ENCODE assay signal across 1 cellular context in the genomic region with DNA sequence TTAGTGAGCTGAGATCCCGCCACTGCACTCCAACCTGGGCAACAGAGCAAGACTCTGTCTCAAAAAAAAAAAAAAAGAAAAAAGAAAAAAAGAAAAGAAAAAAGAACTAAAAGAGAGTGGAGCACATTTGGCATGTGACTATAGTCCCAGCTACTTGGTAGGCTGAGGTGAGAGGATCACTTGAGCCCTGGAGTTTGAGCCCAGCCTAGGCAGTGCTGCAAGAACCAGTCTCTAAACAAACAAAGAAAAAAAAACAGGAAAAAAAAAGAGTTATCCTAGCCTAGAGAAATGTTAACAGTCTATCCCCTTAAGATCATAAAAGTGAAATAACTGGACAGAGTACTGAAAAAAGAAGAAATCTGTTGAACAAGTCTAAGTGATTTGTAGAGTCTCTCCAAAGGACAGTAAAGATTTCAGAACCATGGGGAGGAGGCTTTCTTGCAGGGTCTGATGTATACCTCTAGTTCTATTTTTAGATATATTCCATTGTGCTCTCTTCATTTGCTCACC.
A peak's percentile ranks its signal among the peaks of the same experiment; 100 is the strongest.
TF ChIP-seq lines count a peak whose summit lies in the region.

No MANE protein-coding gene starts in this region.

TF ChIP-seq in HepG2, 621 proteins besides CTCF, POLR2A, EP300 and RAD21 (continued from another document and continues in another):
- TF ChIP-seq, protein P1, sequence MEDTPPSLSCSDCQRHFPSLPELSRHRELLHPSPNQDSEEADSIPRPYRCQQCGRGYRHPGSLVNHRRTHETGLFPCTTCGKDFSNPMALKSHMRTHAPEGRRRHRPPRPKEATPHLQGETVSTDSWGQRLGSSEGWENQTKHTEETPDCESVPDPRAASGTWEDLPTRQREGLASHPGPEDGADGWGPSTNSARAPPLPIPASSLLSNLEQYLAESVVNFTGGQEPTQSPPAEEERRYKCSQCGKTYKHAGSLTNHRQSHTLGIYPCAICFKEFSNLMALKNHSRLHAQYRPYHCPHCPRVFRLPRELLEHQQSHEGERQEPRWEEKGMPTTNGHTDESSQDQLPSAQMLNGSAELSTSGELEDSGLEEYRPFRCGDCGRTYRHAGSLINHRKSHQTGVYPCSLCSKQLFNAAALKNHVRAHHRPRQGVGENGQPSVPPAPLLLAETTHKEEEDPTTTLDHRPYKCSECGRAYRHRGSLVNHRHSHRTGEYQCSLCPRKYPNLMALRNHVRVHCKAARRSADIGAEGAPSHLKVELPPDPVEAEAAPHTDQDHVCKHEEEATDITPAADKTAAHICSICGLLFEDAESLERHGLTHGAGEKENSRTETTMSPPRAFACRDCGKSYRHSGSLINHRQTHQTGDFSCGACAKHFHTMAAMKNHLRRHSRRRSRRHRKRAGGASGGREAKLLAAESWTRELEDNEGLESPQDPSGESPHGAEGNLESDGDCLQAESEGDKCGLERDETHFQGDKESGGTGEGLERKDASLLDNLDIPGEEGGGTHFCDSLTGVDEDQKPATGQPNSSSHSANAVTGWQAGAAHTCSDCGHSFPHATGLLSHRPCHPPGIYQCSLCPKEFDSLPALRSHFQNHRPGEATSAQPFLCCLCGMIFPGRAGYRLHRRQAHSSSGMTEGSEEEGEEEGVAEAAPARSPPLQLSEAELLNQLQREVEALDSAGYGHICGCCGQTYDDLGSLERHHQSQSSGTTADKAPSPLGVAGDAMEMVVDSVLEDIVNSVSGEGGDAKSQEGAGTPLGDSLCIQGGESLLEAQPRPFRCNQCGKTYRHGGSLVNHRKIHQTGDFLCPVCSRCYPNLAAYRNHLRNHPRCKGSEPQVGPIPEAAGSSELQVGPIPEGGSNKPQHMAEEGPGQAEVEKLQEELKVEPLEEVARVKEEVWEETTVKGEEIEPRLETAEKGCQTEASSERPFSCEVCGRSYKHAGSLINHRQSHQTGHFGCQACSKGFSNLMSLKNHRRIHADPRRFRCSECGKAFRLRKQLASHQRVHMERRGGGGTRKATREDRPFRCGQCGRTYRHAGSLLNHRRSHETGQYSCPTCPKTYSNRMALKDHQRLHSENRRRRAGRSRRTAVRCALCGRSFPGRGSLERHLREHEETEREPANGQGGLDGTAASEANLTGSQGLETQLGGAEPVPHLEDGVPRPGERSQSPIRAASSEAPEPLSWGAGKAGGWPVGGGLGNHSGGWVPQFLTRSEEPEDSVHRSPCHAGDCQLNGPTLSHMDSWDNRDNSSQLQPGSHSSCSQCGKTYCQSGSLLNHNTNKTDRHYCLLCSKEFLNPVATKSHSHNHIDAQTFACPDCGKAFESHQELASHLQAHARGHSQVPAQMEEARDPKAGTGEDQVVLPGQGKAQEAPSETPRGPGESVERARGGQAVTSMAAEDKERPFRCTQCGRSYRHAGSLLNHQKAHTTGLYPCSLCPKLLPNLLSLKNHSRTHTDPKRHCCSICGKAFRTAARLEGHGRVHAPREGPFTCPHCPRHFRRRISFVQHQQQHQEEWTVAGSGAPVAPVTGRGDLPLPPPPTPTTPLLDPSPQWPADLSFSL (CRISPR knock-in tag; IDR thresholded peaks at IDR 0.05): no peak
- TF ChIP-seq RARG (CRISPR knock-in tag; IDR thresholded peaks at IDR 0.05; ENCODE audit: low read depth) (no peak), FOSL1 (CRISPR knock-in tag; IDR thresholded peaks at IDR 0.05; ENCODE audit: borderline replicate concordance) (no peak), HNRNPH1 (optimal IDR thresholded peaks at IDR 0.05; ENCODE audit: low read depth, low read length) (no peak), XBP1 (CRISPR knock-in tag; IDR thresholded peaks at IDR 0.05) (no peak), ASH2L (IDR thresholded peaks at IDR 0.05; ENCODE audit: insufficient read length, low read depth, low read length) (no peak), MAFK (conservative IDR thresholded peaks at IDR 0.05 in 1 of 2, IDR thresholded peaks at IDR 0.05 in 1 of 2; ENCODE audit: low read length in 2 of 2) (peak in 1 of 2 experiments; percentile 89; a peak in 2 of 4 replicates), HNF4G (IDR thresholded peaks at IDR 0.05; ENCODE audit: borderline replicate concordance, low read depth, low read length) (peak; percentile 45; the same call in 1 of the 2 replicates), HNF4G (CRISPR knock-in tag; IDR thresholded peaks at IDR 0.05; ENCODE audit: borderline replicate concordance, low read depth) (no peak), CEBPG (CRISPR knock-in tag; IDR thresholded peaks at IDR 0.05) (peak; percentile 17; the same call in 1 of the 2 replicates), ZMYM4 (CRISPR knock-in tag; IDR thresholded peaks at IDR 0.05) (0 out of 2 replicates have a peak, but pooled peaks have one; percentile 23), NRL (CRISPR knock-in tag; IDR thresholded peaks at IDR 0.05; ENCODE audit: borderline replicate concordance) (no peak), NCOR1 (IDR thresholded peaks at IDR 0.05; ENCODE audit: borderline replicate concordance, low read length) (0 out of 2 replicates have a peak, but pooled peaks have one; percentile 28)
- TF ChIP-seq, protein P2, sequence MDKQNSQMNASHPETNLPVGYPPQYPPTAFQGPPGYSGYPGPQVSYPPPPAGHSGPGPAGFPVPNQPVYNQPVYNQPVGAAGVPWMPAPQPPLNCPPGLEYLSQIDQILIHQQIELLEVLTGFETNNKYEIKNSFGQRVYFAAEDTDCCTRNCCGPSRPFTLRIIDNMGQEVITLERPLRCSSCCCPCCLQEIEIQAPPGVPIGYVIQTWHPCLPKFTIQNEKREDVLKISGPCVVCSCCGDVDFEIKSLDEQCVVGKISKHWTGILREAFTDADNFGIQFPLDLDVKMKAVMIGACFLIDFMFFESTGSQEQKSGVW (CRISPR knock-in tag; IDR thresholded peaks at IDR 0.05; ENCODE audit: borderline replicate concordance): no peak
- TF ChIP-seq, protein P3, sequence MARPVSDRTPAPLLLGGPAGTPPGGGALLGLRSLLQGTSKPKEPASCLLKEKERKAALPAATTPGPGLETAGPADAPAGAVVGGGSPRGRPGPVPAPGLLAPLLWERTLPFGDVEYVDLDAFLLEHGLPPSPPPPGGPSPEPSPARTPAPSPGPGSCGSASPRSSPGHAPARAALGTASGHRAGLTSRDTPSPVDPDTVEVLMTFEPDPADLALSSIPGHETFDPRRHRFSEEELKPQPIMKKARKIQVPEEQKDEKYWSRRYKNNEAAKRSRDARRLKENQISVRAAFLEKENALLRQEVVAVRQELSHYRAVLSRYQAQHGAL (CRISPR knock-in tag; IDR thresholded peaks at IDR 0.05; ENCODE audit: not compliant biosample characterization): no peak
- TF ChIP-seq, protein P4, sequence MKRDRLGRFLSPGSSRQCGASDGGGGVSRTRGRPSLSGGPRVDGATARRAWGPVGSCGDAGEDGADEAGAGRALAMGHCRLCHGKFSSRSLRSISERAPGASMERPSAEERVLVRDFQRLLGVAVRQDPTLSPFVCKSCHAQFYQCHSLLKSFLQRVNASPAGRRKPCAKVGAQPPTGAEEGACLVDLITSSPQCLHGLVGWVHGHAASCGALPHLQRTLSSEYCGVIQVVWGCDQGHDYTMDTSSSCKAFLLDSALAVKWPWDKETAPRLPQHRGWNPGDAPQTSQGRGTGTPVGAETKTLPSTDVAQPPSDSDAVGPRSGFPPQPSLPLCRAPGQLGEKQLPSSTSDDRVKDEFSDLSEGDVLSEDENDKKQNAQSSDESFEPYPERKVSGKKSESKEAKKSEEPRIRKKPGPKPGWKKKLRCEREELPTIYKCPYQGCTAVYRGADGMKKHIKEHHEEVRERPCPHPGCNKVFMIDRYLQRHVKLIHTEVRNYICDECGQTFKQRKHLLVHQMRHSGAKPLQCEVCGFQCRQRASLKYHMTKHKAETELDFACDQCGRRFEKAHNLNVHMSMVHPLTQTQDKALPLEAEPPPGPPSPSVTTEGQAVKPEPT (CRISPR knock-in tag; IDR thresholded peaks at IDR 0.05; ENCODE audit: low read depth): no peak
- TF ChIP-seq, protein P5, sequence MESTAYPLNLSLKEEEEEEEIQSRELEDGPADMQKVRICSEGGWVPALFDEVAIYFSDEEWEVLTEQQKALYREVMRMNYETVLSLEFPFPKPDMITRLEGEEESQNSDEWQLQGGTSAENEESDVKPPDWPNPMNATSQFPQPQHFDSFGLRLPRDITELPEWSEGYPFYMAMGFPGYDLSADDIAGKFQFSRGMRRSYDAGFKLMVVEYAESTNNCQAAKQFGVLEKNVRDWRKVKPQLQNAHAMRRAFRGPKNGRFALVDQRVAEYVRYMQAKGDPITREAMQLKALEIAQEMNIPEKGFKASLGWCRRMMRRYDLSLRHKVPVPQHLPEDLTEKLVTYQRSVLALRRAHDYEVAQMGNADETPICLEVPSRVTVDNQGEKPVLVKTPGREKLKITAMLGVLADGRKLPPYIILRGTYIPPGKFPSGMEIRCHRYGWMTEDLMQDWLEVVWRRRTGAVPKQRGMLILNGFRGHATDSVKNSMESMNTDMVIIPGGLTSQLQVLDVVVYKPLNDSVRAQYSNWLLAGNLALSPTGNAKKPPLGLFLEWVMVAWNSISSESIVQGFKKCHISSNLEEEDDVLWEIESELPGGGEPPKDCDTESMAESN (CRISPR knock-in tag; conservative IDR thresholded peaks at IDR 0.05): no peak
- TF ChIP-seq, protein P6, sequence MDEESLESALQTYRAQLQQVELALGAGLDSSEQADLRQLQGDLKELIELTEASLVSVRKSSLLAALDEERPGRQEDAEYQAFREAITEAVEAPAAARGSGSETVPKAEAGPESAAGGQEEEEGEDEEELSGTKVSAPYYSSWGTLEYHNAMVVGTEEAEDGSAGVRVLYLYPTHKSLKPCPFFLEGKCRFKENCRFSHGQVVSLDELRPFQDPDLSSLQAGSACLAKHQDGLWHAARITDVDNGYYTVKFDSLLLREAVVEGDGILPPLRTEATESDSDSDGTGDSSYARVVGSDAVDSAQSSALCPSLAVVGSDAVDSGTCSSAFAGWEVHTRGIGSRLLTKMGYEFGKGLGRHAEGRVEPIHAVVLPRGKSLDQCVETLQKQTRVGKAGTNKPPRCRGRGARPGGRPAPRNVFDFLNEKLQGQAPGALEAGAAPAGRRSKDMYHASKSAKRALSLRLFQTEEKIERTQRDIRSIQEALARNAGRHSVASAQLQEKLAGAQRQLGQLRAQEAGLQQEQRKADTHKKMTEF (CRISPR knock-in tag; IDR thresholded peaks at IDR 0.05): no peak
- TF ChIP-seq, protein P7, sequence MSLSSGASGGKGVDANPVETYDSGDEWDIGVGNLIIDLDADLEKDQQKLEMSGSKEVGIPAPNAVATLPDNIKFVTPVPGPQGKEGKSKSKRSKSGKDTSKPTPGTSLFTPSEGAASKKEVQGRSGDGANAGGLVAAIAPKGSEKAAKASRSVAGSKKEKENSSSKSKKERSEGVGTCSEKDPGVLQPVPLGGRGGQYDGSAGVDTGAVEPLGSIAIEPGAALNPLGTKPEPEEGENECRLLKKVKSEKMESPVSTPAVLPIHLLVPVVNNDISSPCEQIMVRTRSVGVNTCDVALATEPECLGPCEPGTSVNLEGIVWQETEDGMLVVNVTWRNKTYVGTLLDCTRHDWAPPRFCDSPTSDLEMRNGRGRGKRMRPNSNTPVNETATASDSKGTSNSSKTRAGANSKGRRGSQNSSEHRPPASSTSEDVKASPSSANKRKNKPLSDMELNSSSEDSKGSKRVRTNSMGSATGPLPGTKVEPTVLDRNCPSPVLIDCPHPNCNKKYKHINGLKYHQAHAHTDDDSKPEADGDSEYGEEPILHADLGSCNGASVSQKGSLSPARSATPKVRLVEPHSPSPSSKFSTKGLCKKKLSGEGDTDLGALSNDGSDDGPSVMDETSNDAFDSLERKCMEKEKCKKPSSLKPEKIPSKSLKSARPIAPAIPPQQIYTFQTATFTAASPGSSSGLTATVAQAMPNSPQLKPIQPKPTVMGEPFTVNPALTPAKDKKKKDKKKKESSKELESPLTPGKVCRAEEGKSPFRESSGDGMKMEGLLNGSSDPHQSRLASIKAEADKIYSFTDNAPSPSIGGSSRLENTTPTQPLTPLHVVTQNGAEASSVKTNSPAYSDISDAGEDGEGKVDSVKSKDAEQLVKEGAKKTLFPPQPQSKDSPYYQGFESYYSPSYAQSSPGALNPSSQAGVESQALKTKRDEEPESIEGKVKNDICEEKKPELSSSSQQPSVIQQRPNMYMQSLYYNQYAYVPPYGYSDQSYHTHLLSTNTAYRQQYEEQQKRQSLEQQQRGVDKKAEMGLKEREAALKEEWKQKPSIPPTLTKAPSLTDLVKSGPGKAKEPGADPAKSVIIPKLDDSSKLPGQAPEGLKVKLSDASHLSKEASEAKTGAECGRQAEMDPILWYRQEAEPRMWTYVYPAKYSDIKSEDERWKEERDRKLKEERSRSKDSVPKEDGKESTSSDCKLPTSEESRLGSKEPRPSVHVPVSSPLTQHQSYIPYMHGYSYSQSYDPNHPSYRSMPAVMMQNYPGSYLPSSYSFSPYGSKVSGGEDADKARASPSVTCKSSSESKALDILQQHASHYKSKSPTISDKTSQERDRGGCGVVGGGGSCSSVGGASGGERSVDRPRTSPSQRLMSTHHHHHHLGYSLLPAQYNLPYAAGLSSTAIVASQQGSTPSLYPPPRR (CRISPR knock-in tag; IDR thresholded peaks at IDR 0.05; ENCODE audit: borderline replicate concordance): no peak
- TF ChIP-seq, protein P8, sequence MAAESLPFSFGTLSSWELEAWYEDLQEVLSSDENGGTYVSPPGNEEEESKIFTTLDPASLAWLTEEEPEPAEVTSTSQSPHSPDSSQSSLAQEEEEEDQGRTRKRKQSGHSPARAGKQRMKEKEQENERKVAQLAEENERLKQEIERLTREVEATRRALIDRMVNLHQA (CRISPR knock-in tag; IDR thresholded peaks at IDR 0.05): no peak
- TF ChIP-seq, protein P9, sequence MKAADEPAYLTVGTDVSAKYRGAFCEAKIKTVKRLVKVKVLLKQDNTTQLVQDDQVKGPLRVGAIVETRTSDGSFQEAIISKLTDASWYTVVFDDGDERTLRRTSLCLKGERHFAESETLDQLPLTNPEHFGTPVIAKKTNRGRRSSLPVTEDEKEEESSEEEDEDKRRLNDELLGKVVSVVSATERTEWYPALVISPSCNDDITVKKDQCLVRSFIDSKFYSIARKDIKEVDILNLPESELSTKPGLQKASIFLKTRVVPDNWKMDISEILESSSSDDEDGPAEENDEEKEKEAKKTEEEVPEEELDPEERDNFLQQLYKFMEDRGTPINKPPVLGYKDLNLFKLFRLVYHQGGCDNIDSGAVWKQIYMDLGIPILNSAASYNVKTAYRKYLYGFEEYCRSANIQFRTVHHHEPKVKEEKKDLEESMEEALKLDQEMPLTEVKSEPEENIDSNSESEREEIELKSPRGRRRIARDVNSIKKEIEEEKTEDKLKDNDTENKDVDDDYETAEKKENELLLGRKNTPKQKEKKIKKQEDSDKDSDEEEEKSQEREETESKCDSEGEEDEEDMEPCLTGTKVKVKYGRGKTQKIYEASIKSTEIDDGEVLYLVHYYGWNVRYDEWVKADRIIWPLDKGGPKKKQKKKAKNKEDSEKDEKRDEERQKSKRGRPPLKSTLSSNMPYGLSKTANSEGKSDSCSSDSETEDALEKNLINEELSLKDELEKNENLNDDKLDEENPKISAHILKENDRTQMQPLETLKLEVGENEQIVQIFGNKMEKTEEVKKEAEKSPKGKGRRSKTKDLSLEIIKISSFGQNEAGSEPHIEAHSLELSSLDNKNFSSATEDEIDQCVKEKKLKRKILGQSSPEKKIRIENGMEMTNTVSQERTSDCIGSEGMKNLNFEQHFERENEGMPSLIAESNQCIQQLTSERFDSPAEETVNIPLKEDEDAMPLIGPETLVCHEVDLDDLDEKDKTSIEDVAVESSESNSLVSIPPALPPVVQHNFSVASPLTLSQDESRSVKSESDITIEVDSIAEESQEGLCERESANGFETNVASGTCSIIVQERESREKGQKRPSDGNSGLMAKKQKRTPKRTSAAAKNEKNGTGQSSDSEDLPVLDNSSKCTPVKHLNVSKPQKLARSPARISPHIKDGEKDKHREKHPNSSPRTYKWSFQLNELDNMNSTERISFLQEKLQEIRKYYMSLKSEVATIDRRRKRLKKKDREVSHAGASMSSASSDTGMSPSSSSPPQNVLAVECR (CRISPR knock-in tag; IDR thresholded peaks at IDR 0.05; ENCODE audit: borderline replicate concordance): no peak
- TF ChIP-seq, protein P10, sequence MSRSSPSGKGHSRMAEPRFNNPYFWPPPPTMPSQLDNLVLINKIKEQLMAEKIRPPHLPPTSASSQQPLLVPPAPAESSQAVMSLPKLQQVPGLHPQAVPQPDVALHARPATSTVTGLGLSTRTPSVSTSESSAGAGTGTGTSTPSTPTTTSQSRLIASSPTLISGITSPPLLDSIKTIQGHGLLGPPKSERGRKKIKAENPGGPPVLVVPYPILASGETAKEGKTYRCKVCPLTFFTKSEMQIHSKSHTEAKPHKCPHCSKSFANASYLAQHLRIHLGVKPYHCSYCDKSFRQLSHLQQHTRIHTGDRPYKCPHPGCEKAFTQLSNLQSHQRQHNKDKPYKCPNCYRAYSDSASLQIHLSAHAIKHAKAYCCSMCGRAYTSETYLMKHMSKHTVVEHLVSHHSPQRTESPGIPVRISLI (CRISPR knock-in tag; IDR thresholded peaks at IDR 0.05; ENCODE audit: borderline replicate concordance): peak; percentile 98
